Comparison of ENCODE assay signal across 11 cellular contexts in genomic region chr21:46024983-46025860, GRCh38. TPM values are rescaled to one million over a fixed set of nuclear protein-coding genes. Genes with fewer than 3 reads are reported as not detected.
A peak's percentile ranks its signal among the peaks of the same experiment; 100 is the strongest.
DNase-seq lines count a peak whose midpoint lies in the region; ATAC-seq, FAIRE-seq and TF ChIP-seq lines count a peak whose summit lies in the region.
"Had no signal": no experiment of that assay in that cellular context is flagged by ENCODE, and none has a peak within 500 bp of the region (broad histone marks: within the 10 kb centered on the region; RNA-seq: fewer than 3 reads in every experiment).

No MANE protein-coding gene starts in this region.

- H3K4me3 ChIP-seq in left ventricle myocardium inferior (no peak overlapping the region), heart right ventricle (no peak overlapping the region), muscle layer of duodenum (ENCODE audit: low read depth in 1 of 2, low read length in 2 of 2) (no peak overlapping the region), vagina (no peak overlapping the region)

- TF ChIP-seq CTCF in left ventricle myocardium inferior (IDR thresholded peaks at IDR 0.05; ENCODE audit: borderline replicate concordance) (no peak), heart right ventricle (IDR thresholded peaks at IDR 0.05) (no peak), vagina (IDR thresholded peaks at IDR 0.05) (no peak)

- peak overlapping the region; percentile 55 for H3K27ac ChIP-seq in left ventricle myocardium inferior (replicated peaks)
- H3K27ac ChIP-seq in heart right ventricle, result peak overlapping the region in 4 of 10 donors; percentile 11 to 49 (median 35)
- peak overlapping the region; percentile 70 for H3K27ac ChIP-seq in muscle layer of duodenum (ENCODE audit: low read length)
- H3K27ac ChIP-seq in vagina, result peak overlapping the region; percentile 16

- H3K36me3 ChIP-seq in left ventricle myocardium inferior (no peaks in the 10 kb centered on the region), heart right ventricle (no peaks in the 10 kb centered on the region), muscle layer of duodenum (ENCODE audit: control insufficient read depth in 1 of 2, insufficient read depth in 2 of 2, low read length in 2 of 2) (no peaks in the 10 kb centered on the region), vagina (no peaks in the 10 kb centered on the region)

- no peak for TF ChIP-seq POLR2A in vagina (IDR thresholded peaks at IDR 0.05)

- FAIRE-seq in endometrium (lab: Jason Lieb, UNC), result peak; percentile 65
- FAIRE-seq: G401.6 had no signal

- no peaks in the 10 kb centered on the region for H3K27me3 ChIP-seq in left ventricle myocardium inferior (ENCODE audit: low read depth)
- no peaks in the 10 kb centered on the region for H3K27me3 ChIP-seq in heart right ventricle
- no peaks in the 10 kb centered on the region for H3K27me3 ChIP-seq in muscle layer of duodenum (ENCODE audit: low read depth, low read length)
- H3K27me3 ChIP-seq in vagina, result no peaks in the 10 kb centered on the region

- ATAC-seq in heart right ventricle, result no peak
- ATAC-seq in HG03520 (IDR thresholded peaks at IDR 0.05; ENCODE audit: unreplicated experiment), result no peak
- ATAC-seq: T-helper 17 cell had no signal

- intact Hi-C loops in left ventricle myocardium inferior (cut with micrococcal nuclease) (no loop called here), heart right ventricle (cut with DNase I) (loop anchor here in 1 of 10 donors (5.0 kb wide), 3 partner anchors 37 to 67 kb away; partner anchors contain the start of gene COL6A1), vagina (cut with DNase I) (loop anchor here (5.0 kb wide), 1 partner anchor 42 kb away; no protein-coding TSS in a partner anchor)

- H3K9me3 ChIP-seq in left ventricle myocardium inferior (replicated peaks) (peaks cover 12% of the 10 kb centered on the region), heart right ventricle (peaks cover 0 to 12% (median 7%) of the 10 kb centered on the region in 11 donors), muscle layer of duodenum (ENCODE audit: control insufficient read depth in 1 of 2, low read length in 2 of 2) (peaks cover 0 to 2% of the 10 kb centered on the region in 2 donors), vagina (no peaks in the 10 kb centered on the region)

- WGBS in heart right ventricle, 2 donors, result 66 to 68% methylated on average over 3 of the region's 3 CpGs

- DNase-seq in left ventricle myocardium inferior (no peak), heart right ventricle (no peak), vagina (ENCODE audit: extremely low spot score in 2 of 2) (no peak), T1000 (lab: John Stamatoyannopoulos, UW) (no peak), SKM-1 (lab: John Stamatoyannopoulos, UW; ENCODE audit: unreplicated experiment) (no peak)
- DNase-seq: NCI-H187 treated with DMSO at 0.1 percent for 48 hours, T-helper 17 cell had no signal

- H3K4me1 ChIP-seq in left ventricle myocardium inferior, result peaks cover 11% of the 10 kb centered on the region
- peaks cover 0 to 22% (median 9%) of the 10 kb centered on the region in 9 donors for H3K4me1 ChIP-seq in heart right ventricle
- H3K4me1 ChIP-seq in muscle layer of duodenum (ENCODE audit: control insufficient read depth in 1 of 2, insufficient read depth in 2 of 2, low read length in 2 of 2), result peaks cover 11 to 23% of the 10 kb centered on the region in 2 donors
- H3K4me1 ChIP-seq in vagina, result peaks cover 19% of the 10 kb centered on the region

RNA-seq across cellular contexts. Expression of gene COL6A1, which starts 43.7 kb away (rescaled TPM):
- 154 TPM for total RNA-seq in left ventricle myocardium inferior
- 100 to 1,000 TPM in 5 of 10 donors, 10 to 100 TPM in 5; 71.9 to 260 (median 100) TPM for total RNA-seq in heart right ventricle
- 100 to 1,000 TPM; 209 to 388 TPM for polyA plus RNA-seq in heart right ventricle
- total RNA-seq in vagina, result 520 TPM
